In the genomic region with DNA sequence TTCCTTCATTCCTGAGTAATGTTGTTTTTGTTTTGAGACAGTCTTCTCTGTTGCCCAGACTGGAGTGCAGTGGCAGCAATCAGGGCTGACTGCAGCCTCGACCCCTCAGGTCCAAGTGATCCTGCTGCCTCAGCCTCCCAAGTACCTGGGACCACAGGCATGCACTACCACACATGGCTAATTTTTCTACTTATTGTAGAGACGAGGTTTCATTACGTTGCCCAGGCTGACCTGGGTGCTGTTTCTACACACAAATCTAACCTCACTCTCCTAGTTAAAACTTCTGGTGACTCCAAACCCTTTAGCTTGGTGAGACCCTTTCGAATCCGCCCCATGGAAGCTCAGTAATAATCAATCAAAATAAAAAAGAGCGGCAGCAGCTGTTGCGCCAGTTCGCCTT, we compare ENCODE assay signal across 9 cellular contexts. TPM values are rescaled to one million over a fixed set of nuclear protein-coding genes. Genes with fewer than 3 reads are reported as not detected.
DNase-seq lines count a peak whose midpoint lies in the region; ATAC-seq, FAIRE-seq and TF ChIP-seq lines count a peak whose summit lies in the region.
"Had no signal": no experiment of that assay in that cellular context is flagged by ENCODE, and none has a peak within 500 bp of the region (broad histone marks: within the 10 kb centered on the region; RNA-seq: fewer than 3 reads in every experiment).

No MANE protein-coding gene starts in this region.

- H3K9me3 Mint-ChIP-seq in naive B cell: peaks cover 0 to 11% (median 6%) of the 10 kb centered on the region in 7 donors

- TF ChIP-seq POLR2A in tibial nerve (IDR thresholded peaks at IDR 0.05) (no peak), H54 (IDR thresholded peaks at IDR 0.05; ENCODE audit: low read depth, low read length) (no peak)

- peak overlapping the region; percentile 96 for H3K9ac ChIP-seq in BLaER1

- H4K20me1 ChIP-seq in BLaER1: peaks cover 26% of the 10 kb centered on the region

- no peak for ATAC-seq in naive B cell (ENCODE audit: low read depth in 2 of 2)
- no peak for ATAC-seq in GM19324 (IDR thresholded peaks at IDR 0.05; ENCODE audit: low FRiP score, unreplicated experiment)
- ATAC-seq in HG02981 (IDR thresholded peaks at IDR 0.05; ENCODE audit: unreplicated experiment): no peak

- peaks cover 66% of the 10 kb centered on the region for H3K4me1 ChIP-seq in BLaER1
- H3K4me1 ChIP-seq in tibial nerve: peaks cover 0 to 46% (median 22%) of the 10 kb centered on the region in 4 donors

- peak overlapping the region in 4 of 6 donors; percentile 93 to 99 (median 97) for H3K27ac Mint-ChIP-seq in naive B cell

- WGBS in tibial nerve, 2 donors: 90 to 92% methylated on average over 8 of the region's 8 CpGs

- H3K36me3 Mint-ChIP-seq in naive B cell: peaks cover 12 to 18% of the 10 kb centered on the region in 2 donors

- H3K4me3 ChIP-seq in BLaER1: peak overlapping the region; percentile 99
- peak overlapping the region; percentile 96 for H3K4me3 ChIP-seq in Jurkat, Clone E6-1 (ENCODE audit: low read length)
- H3K4me3 ChIP-seq in bronchial epithelial cell (ENCODE audit: low read depth, low read length): peak overlapping the region; percentile 50
- peak overlapping the region in 2 of 4 donors; percentile 40 to 100 for H3K4me3 ChIP-seq in tibial nerve

- H3K9me3 ChIP-seq in BLaER1 (peaks cover 11% of the 10 kb centered on the region; the same call in 1 of the 2 replicates), tibial nerve (no peaks in the 10 kb centered on the region)

- no peak for FAIRE-seq in bronchial epithelial cell (lab: Jason Lieb, UNC)
- no peak for FAIRE-seq in H54 (lab: Jason Lieb, UNC)

- H3K4me1 Mint-ChIP-seq in naive B cell: peaks cover 42 to 63% (median 50%) of the 10 kb centered on the region in 3 donors

- H3K36me3 ChIP-seq in BLaER1 (peaks cover 29% of the 10 kb centered on the region), bronchial epithelial cell (ENCODE audit: control insufficient read depth, insufficient read depth, low read length) (peaks cover 6% of the 10 kb centered on the region), tibial nerve (peaks cover 0 to 17% (median 0%) of the 10 kb centered on the region in 3 donors)

- H3K27ac ChIP-seq in BLaER1 (peak overlapping the region; percentile 98), tibial nerve (peak overlapping the region in 1 of 4 donors; percentile 85)

- no peaks in the 10 kb centered on the region for H3K27me3 Mint-ChIP-seq in naive B cell

- no peak for TF ChIP-seq CTCF in bronchial epithelial cell (IDR thresholded peaks at IDR 0.05; ENCODE audit: insufficient read depth, low read length, severe bottlenecking)
- TF ChIP-seq CTCF in tibial nerve (IDR thresholded peaks at IDR 0.05): no peak

- no peaks in the 10 kb centered on the region for H3K27me3 ChIP-seq in BLaER1
- H3K27me3 ChIP-seq in bronchial epithelial cell (ENCODE audit: control insufficient read depth, insufficient read depth, low read length): no peaks in the 10 kb centered on the region
- no peaks in the 10 kb centered on the region for H3K27me3 ChIP-seq in tibial nerve

- H3K4me2 ChIP-seq in BLaER1: peak overlapping the region; percentile 97

- DNase-seq in Jurkat, Clone E6-1 (ENCODE audit: low read depth, low spot score): no peak
- no peak for DNase-seq in bronchial epithelial cell (ENCODE audit: low read depth)
- no peak for DNase-seq in naive B cell
- no peak for DNase-seq in tibial nerve (ENCODE audit: low spot score in 2 of 2)
- DNase-seq in H54 (ENCODE audit: insufficient read length, low spot score): no peak
- DNase-seq: amniotic stem cell had no signal

- TF ChIP-seq EP300 in tibial nerve (IDR thresholded peaks at IDR 0.05): no peak

- H3K4me3 Mint-ChIP-seq in naive B cell: peak overlapping the region; percentile 82 to 97 (median 88)

RNA-seq across cellular contexts. Expression of gene TMEM116, which starts 1.3 kb away (rescaled TPM):
- 13.5 TPM for polyA plus RNA-seq in Jurkat, Clone E6-1 (2012; ENCODE audit: insufficient read depth, insufficient read length)
- 8.6 and 10.0 TPM in 2 replicates for total RNA-seq in bronchial epithelial cell
- 10 to 100 TPM in 1 of 6 donors, 1 to 10 TPM in 5; 4.2 to 19.0 (median 7.8) TPM for polyA plus RNA-seq in naive B cell (ENCODE audit: low read depth in 6 of 6)
- total RNA-seq in tibial nerve: 10 to 100 TPM in 3 of 4 donors, 1 to 10 TPM in 1; 6.9 to 18.1 (median 14.4) TPM

RNA-seq across cellular contexts. Expression of gene ERP29, which starts 1.5 kb away (rescaled TPM):
- polyA plus RNA-seq in Jurkat, Clone E6-1 (2012; ENCODE audit: insufficient read depth, insufficient read length): 129 TPM
- total RNA-seq in bronchial epithelial cell: 114 and 159 TPM in 2 replicates
- polyA plus RNA-seq in naive B cell (ENCODE audit: low read depth in 6 of 6): 100 to 1,000 TPM; 271 to 327 (median 295) TPM
- total RNA-seq in tibial nerve: 10 to 100 TPM; 12.9 to 36.5 (median 29.7) TPM
